In the genomic region with DNA sequence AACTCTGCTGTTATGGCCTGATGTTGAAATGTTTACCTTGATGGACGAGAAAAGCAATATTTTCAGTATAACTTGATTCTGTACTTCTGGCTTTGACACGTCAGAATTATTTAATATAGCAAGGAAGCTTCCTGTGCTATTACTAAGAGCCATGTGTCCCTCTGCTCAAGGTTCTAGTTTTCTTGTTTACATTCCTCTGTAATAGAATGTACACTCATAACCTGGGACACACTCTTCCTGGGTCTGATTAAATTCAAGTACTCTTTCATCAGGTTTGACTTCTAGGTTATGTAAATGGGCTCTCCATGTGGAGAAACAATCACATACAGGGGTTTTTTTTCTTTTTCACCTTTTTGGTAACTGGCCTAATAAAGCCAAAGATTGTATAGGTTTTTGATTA, we compare ENCODE assay signal across 26 cellular contexts. TPM values are rescaled to one million over a fixed set of nuclear protein-coding genes. Genes with fewer than 3 reads are reported as not detected.
A peak's percentile ranks its signal among the peaks of the same experiment; 100 is the strongest.
DNase-seq lines count a peak whose midpoint lies in the region; ATAC-seq and TF ChIP-seq lines count a peak whose summit lies in the region.
"Had no signal": no experiment of that assay in that cellular context is flagged by ENCODE, and none has a peak within 500 bp of the region (broad histone marks: within the 10 kb centered on the region; RNA-seq: fewer than 3 reads in every experiment).

No MANE protein-coding gene starts in this region.

- WGBS in gastroesophageal sphincter (ENCODE audit: low coverage in 1 of 2), 2 donors: 19 to 25% methylated on average over 2 of the region's 2 CpGs

- peak overlapping the region; percentile 24 for H3K27ac ChIP-seq in lower lobe of right lung
- H3K27ac ChIP-seq in gastroesophageal sphincter: no peak overlapping the region
- H3K27ac ChIP-seq in ascending aorta: no peak overlapping the region
- H3K27ac ChIP-seq: body of pancreas, heart right ventricle, psoas muscle had no signal

- peaks cover 4% of the 10 kb centered on the region for H3K9me3 ChIP-seq in lower lobe of right lung
- H3K9me3 ChIP-seq in gastroesophageal sphincter: peaks cover 0 to 3% (median 0%) of the 10 kb centered on the region in 3 donors
- peaks cover 0 to 2% of the 10 kb centered on the region in 2 donors for H3K9me3 ChIP-seq in ascending aorta
- H3K9me3 ChIP-seq: body of pancreas had no signal

- H3K4me3 ChIP-seq in AG10803 (ENCODE audit: low read length): no peak overlapping the region
- no peak overlapping the region for H3K4me3 ChIP-seq in choroid plexus epithelial cell (ENCODE audit: low read depth, low read length)
- no peak overlapping the region for H3K4me3 ChIP-seq in lower lobe of right lung
- no peak overlapping the region for H3K4me3 ChIP-seq in gastroesophageal sphincter
- no peak overlapping the region for H3K4me3 ChIP-seq in ascending aorta
- H3K4me3 ChIP-seq: body of pancreas, heart right ventricle, psoas muscle had no signal

- H3K36me3 ChIP-seq in lower lobe of right lung: no peaks in the 10 kb centered on the region
- H3K36me3 ChIP-seq in gastroesophageal sphincter: no peaks in the 10 kb centered on the region
- no peaks in the 10 kb centered on the region for H3K36me3 ChIP-seq in ascending aorta
- H3K36me3 ChIP-seq: heart right ventricle had no signal

- H3K4me1 ChIP-seq in lower lobe of right lung (peaks cover 13% of the 10 kb centered on the region), gastroesophageal sphincter (peaks cover 0 to 5% (median 0%) of the 10 kb centered on the region in 3 donors), ascending aorta (no peaks in the 10 kb centered on the region)
- H3K4me1 ChIP-seq: heart right ventricle, psoas muscle had no signal

- no peaks in the 10 kb centered on the region for H3K27me3 ChIP-seq in lower lobe of right lung (ENCODE audit: low read depth)
- H3K27me3 ChIP-seq in gastroesophageal sphincter: peaks cover 9% of the 10 kb centered on the region
- H3K27me3 ChIP-seq in ascending aorta: no peaks in the 10 kb centered on the region

- intact Hi-C loops in lower lobe of right lung (cut with DNase I) (no loop called here), ascending aorta (cut with DNase I) (no loop called here)

- TF ChIP-seq CTCF in AG10803 (conservative IDR thresholded peaks at IDR 0.05; ENCODE audit: low read length) (no peak), choroid plexus epithelial cell (conservative IDR thresholded peaks at IDR 0.05; ENCODE audit: low read depth, low read length) (no peak), lower lobe of right lung (IDR thresholded peaks at IDR 0.05) (no peak), gastroesophageal sphincter (IDR thresholded peaks at IDR 0.05) (no peak), ascending aorta (IDR thresholded peaks at IDR 0.05) (no peak)

- DNase-seq in AG10803 (ENCODE audit: low read depth): peak; percentile 7
- peak; percentile 20 for DNase-seq in LHCN-M2 (ENCODE audit: low read depth)
- DNase-seq in choroid plexus epithelial cell (ENCODE audit: low read depth): peak; percentile 38
- no peak for DNase-seq in lower lobe of right lung
- DNase-seq in HPDE6-E6E7 (ENCODE audit: extremely low spot score): no peak
- DNase-seq in H4 (ENCODE audit: low spot score): no peak
- DNase-seq in ascending aorta (ENCODE audit: low spot score in 2 of 2): no peak
- DNase-seq: activated CD4-positive, alpha-beta memory T cell treated with anti-CD3 and anti-CD28 coated beads, Interleukin-2, amount 10 ng/mL, durations not matched to agents 7 days and 5 days; activated effector memory CD4-positive, alpha-beta T cell treated with anti-CD3 and anti-CD28 coated beads, Interleukin-2, amount 50 U/mL, for 16 hours; body of pancreas; DND-41; heart right ventricle; HFFc6; Karpas-422; left cardiac atrium; naive B cell; NCI-H1694; NCI-H2171; NCI-H524; NK-92 treated with Interleukin-12 subunit alpha and Interleukin-12 subunit beta, amount 100 ng/mL, for 24 hours; nucleus accumbens; psoas muscle; stimulated activated naive CD4-positive, alpha-beta T cell had no signal

- ATAC-seq in lower lobe of right lung: peak; percentile 93 to 96
- ATAC-seq in gastroesophageal sphincter: no peak
- ATAC-seq: activated CD4-positive, CD25-positive, alpha-beta regulatory T cell treated with anti-CD3 and anti-CD28 coated beads, Interleukin-2, amount 50 U/mL, for 24 hours; body of pancreas; heart right ventricle; left cardiac atrium; Panc1; psoas muscle had no signal

- TF ChIP-seq EP300 in gastroesophageal sphincter (IDR thresholded peaks at IDR 0.05): no peak

- TF ChIP-seq POLR2A in gastroesophageal sphincter (IDR thresholded peaks at IDR 0.05): no peak

RNA-seq across cellular contexts. Expression of a gene that starts 33.1 kb away (rescaled TPM):
- total RNA-seq in LHCN-M2 (2014; rRNA removed) (14.5 and 15.3 TPM in 2 replicates), lower lobe of right lung (14.0 TPM), gastroesophageal sphincter (10 to 100 TPM; 11.4 to 15.4 (median 12.7) TPM), ascending aorta (9.8 TPM)
- 5.2 TPM for polyA plus RNA-seq in LHCN-M2 (2012)
- total RNA-seq in H4 (2014; rRNA removed; shearing (Covaris generic)): 11.4 and 12.4 TPM in 2 replicates

RNA-seq across cellular contexts. Expression of a gene that starts 33.6 kb away (rescaled TPM):
- 21.0 and 23.1 TPM in 2 replicates for total RNA-seq in LHCN-M2 (2014; rRNA removed)
- polyA plus RNA-seq in LHCN-M2 (2012): 8.3 TPM
- 14.1 TPM for total RNA-seq in lower lobe of right lung
- 10 to 100 TPM in 1 of 4 donors, 1 to 10 TPM in 3; 8.3 to 10.3 (median 9.3) TPM for total RNA-seq in gastroesophageal sphincter
- total RNA-seq in H4 (2014; rRNA removed; shearing (Covaris generic)): 14.8 and 16.0 TPM in 2 replicates
- total RNA-seq in ascending aorta: 20.4 TPM

Comparison
In these comparisons a context has a peak if more than half of its experiments do, and no peak if none do; other contexts are left out.
1. DNase-seq: peak in AG10803 (single experiment), LHCN-M2 (single experiment) and choroid plexus epithelial cell (single experiment); none in lower lobe of right lung (single experiment), HPDE6-E6E7 (single experiment), H4 (single experiment) and ascending aorta (0 of 2).